In genomic region chr1:45685308-45686080, GRCh38 we compare ENCODE assay signal across 8 cellular contexts. TPM values are rescaled to one million over a fixed set of nuclear protein-coding genes. Genes with fewer than 3 reads are reported as not detected.
A peak's percentile ranks its signal among the peaks of the same experiment; 100 is the strongest.
DNase-seq lines count a peak whose midpoint lies in the region; ATAC-seq and TF ChIP-seq lines count a peak whose summit lies in the region.

No MANE protein-coding gene starts in this region.

- in situ Hi-C loops in GM23248 (cut with MboI) = no loop called here

- 1 to 2% methylated on average over 14 of the region's 14 CpGs for WGBS in GM23248 (ENCODE audit: low coverage in 1 of 2, low lambda C conversion rate in 2 of 2, missing lambda C conversion rate in 2 of 2), 2 experiments

- TF ChIP-seq CTCF in 22Rv1 (IDR thresholded peaks at IDR 0.05) (no peak), foreskin keratinocyte (conservative IDR thresholded peaks at IDR 0.05) (no peak)

- peak; percentile 49 for DNase-seq in GM23248
- DNase-seq in T-helper 17 cell = no peak
- DNase-seq in foreskin keratinocyte = peak in 1 of 2 donors; percentile 21
- DNase-seq in activated CD8-positive, alpha-beta memory T cell treated with anti-CD3 and anti-CD28 coated beads, Interleukin-2, amount 50 U/mL, for 48 hours = no peak

- H3K4me3 Mint-ChIP-seq in T-helper 17 cell = peak overlapping the region; percentile 99

- H3F3A ChIP-seq in GM23248 (ENCODE audit: insufficient read depth) = peaks cover 13% of the 10 kb centered on the region

- H3K79me2 ChIP-seq in GM23248 (ENCODE audit: insufficient read depth) = peaks cover 83% of the 10 kb centered on the region

- H2AFZ ChIP-seq in GM23248 = peak overlapping the region; percentile 92

- peak overlapping the region; percentile 95 for H3K27ac ChIP-seq in 22Rv1
- H3K27ac ChIP-seq in GM23248 = peak overlapping the region; percentile 97
- H3K27ac ChIP-seq in foreskin keratinocyte = peak overlapping the region; percentile 96
- peak overlapping the region; percentile 95 for H3K27ac ChIP-seq in rectal smooth muscle tissue (ENCODE audit: low read depth, low read length)

- H4K20me1 ChIP-seq in GM23248 (ENCODE audit: insufficient read depth) = no peaks in the 10 kb centered on the region

- H3K4me1 ChIP-seq in GM23248 (ENCODE audit: insufficient read depth) (peaks cover 32% of the 10 kb centered on the region), foreskin keratinocyte (peaks cover 16% of the 10 kb centered on the region), rectal smooth muscle tissue (ENCODE audit: control insufficient read depth, insufficient read depth, low read length) (peaks cover 5% of the 10 kb centered on the region)

- H3K9me2 ChIP-seq in GM23248 (ENCODE audit: insufficient read depth) = no peaks in the 10 kb centered on the region

- H3K9ac ChIP-seq in GM23248 = peak overlapping the region; percentile 93
- H3K9ac ChIP-seq in rectal smooth muscle tissue (ENCODE audit: low read length) = peak overlapping the region; percentile 100

- H3K36me3 ChIP-seq in GM23248 (ENCODE audit: low read depth) (no peaks in the 10 kb centered on the region), rectal smooth muscle tissue (ENCODE audit: control insufficient read depth, insufficient read depth, low read length) (no peaks in the 10 kb centered on the region)

- peaks cover 38% of the 10 kb centered on the region for H3K4me1 Mint-ChIP-seq in T-helper 17 cell

- H3K4me2 ChIP-seq in GM23248 (ENCODE audit: unreplicated experiment) = peak overlapping the region; percentile 83

- peaks cover 4% of the 10 kb centered on the region for H3K36me3 Mint-ChIP-seq in T-helper 17 cell (ENCODE audit: low read depth)

- ATAC-seq in T-helper 17 cell (no peak), foreskin keratinocyte (no peak), HG02763 (IDR thresholded peaks at IDR 0.05; ENCODE audit: unreplicated experiment) (no peak), HG03378 (IDR thresholded peaks at IDR 0.05; ENCODE audit: unreplicated experiment) (no peak)

- H3K4me3 ChIP-seq in GM23248 (peak overlapping the region; percentile 100), rectal smooth muscle tissue (ENCODE audit: low read length) (peak overlapping the region; percentile 100)

- peak overlapping the region; percentile 98 for H3K27ac Mint-ChIP-seq in T-helper 17 cell

- H3K27me3 ChIP-seq in GM23248 (replicated peaks; ENCODE audit: insufficient read depth) (no peaks in the 10 kb centered on the region), foreskin keratinocyte (no peaks in the 10 kb centered on the region), rectal smooth muscle tissue (ENCODE audit: control insufficient read depth, insufficient read depth, low read length) (no peaks in the 10 kb centered on the region)

- no peaks in the 10 kb centered on the region for H3K27me3 Mint-ChIP-seq in T-helper 17 cell

- H3K9me3 ChIP-seq in GM23248 (ENCODE audit: low read depth) (no peaks in the 10 kb centered on the region), T-helper 17 cell (ENCODE audit: control insufficient read depth, low read length, poor library complexity, severe bottlenecking) (no peaks in the 10 kb centered on the region)

RNA-seq across cellular contexts. Expression of gene GPBP1L1, which starts 0.8 kb away (rescaled TPM):
- 85.6 and 125 TPM in 2 replicates for total RNA-seq in GM23248 (2014; rRNA removed; shearing (Covaris generic))
- polyA plus RNA-seq in GM23248 (2016; fragmentation: Nextera tagmentation; extraction: Ambion mirVana) (60.9 and 69.3 TPM in 2 replicates), foreskin keratinocyte (35.7 and 42.6 TPM in 2 replicates)
- total RNA-seq in T-helper 17 cell (100 to 1,000 TPM; 124 to 152 TPM), foreskin keratinocyte (90.5 and 93.7 TPM in 2 replicates)

RNA-seq across cellular contexts. Expression of gene TMEM69, which starts 2.5 kb away (rescaled TPM):
- 7.8 and 30.3 TPM in 2 replicates for total RNA-seq in GM23248 (2014; rRNA removed; shearing (Covaris generic))
- polyA plus RNA-seq in GM23248 (2016; fragmentation: Nextera tagmentation; extraction: Ambion mirVana) = 34.1 and 35.2 TPM in 2 replicates
- 10 to 100 TPM; 11.9 to 13.2 TPM for total RNA-seq in T-helper 17 cell
- 46.9 and 50.5 TPM in 2 replicates for total RNA-seq in foreskin keratinocyte
- polyA plus RNA-seq in foreskin keratinocyte = 32.1 and 39.4 TPM in 2 replicates
